In the genomic region with DNA sequence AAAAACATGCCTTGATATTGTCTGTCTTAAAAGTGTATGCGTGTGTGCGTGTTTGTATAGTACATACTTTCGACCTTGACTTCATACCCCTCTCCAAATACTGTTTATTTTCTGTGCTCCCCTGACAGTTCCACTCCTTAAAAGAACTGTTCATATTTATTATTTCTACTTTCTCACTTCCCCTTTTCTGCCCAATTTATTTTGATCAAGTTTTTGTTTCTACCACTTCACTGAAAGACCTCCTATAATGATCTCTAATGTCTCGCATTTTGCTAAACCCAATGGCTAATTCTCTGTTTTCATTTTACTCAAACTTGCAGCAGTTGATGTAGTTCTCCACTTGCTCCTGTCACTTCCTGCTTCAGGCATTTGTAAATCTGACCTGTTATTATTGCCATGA, we compare ENCODE assay signal across 14 cellular contexts.
DNase-seq lines count a peak whose midpoint lies in the region; ATAC-seq and TF ChIP-seq lines count a peak whose summit lies in the region.
"Had no signal": no experiment of that assay in that cellular context is flagged by ENCODE, and none has a peak within 500 bp of the region (broad histone marks: within the 10 kb centered on the region; RNA-seq: fewer than 3 reads in every experiment).

No MANE protein-coding gene starts in this region.

- ATAC-seq in GM19035 (IDR thresholded peaks at IDR 0.05; ENCODE audit: unreplicated experiment) = peak; percentile 84
- ATAC-seq in GM21723 (IDR thresholded peaks at IDR 0.05; ENCODE audit: unreplicated experiment) = peak; percentile 80
- ATAC-seq in HG03196 (IDR thresholded peaks at IDR 0.05; ENCODE audit: unreplicated experiment) = peak; percentile 78
- ATAC-seq in GM18520 (IDR thresholded peaks at IDR 0.05; ENCODE audit: unreplicated experiment) = no peak

- no peak for TF ChIP-seq CTCF in osteocyte (IDR thresholded peaks at IDR 0.05)

- H3K27me3 Mint-ChIP-seq in osteocyte (ENCODE audit: unreplicated experiment) = no peaks in the 10 kb centered on the region

- H3K4me1 Mint-ChIP-seq in osteocyte (ENCODE audit: unreplicated experiment) = peaks cover 16% of the 10 kb centered on the region

- no peak for DNase-seq in osteocyte (ENCODE audit: extremely low spot score, unreplicated experiment)
- no peak for DNase-seq in COLO668 (lab: John Stamatoyannopoulos, UW; ENCODE audit: unreplicated experiment)
- DNase-seq in nucleus accumbens (lab: John Stamatoyannopoulos, UW) = no peak
- DNase-seq: activated CD4-positive, alpha-beta T cell treated with anti-CD3 and anti-CD28 coated beads, Interleukin-2, amount 50 U/mL, for 1 hour; activated effector memory CD4-positive, alpha-beta T cell treated with Interleukin-2 at 50 U/mL for 16 hours; brain microvascular endothelial cell; MG63; NCI-H2227 treated with DMSO at 0.1 percent for 48 hours; nephron progenitor cell; T-helper 2 cell had no signal

- no peak overlapping the region for H3K4me3 Mint-ChIP-seq in osteocyte (ENCODE audit: unreplicated experiment)
- H3K4me3 Mint-ChIP-seq: nephron progenitor cell had no signal

- H3K36me3 Mint-ChIP-seq in osteocyte (ENCODE audit: unreplicated experiment) = no peaks in the 10 kb centered on the region

- H3K27ac Mint-ChIP-seq in osteocyte (ENCODE audit: unreplicated experiment) = peak overlapping the region; percentile 56
- H3K27ac Mint-ChIP-seq: nephron progenitor cell had no signal

- peaks cover 3% of the 10 kb centered on the region for H3K9me3 Mint-ChIP-seq in osteocyte (ENCODE audit: unreplicated experiment)
- H3K9me3 Mint-ChIP-seq: nephron progenitor cell had no signal
